ENCODE assay signal across 1 cellular context in genomic region chr11:67438121-67438902, GRCh38.
TF ChIP-seq lines count a peak whose summit lies in the region.

No MANE protein-coding gene starts in this region.

TF ChIP-seq in GM12878, 131 proteins besides CTCF, POLR2A, EP300 and RAD21 (continued from another document):
- TF ChIP-seq, protein P1, sequence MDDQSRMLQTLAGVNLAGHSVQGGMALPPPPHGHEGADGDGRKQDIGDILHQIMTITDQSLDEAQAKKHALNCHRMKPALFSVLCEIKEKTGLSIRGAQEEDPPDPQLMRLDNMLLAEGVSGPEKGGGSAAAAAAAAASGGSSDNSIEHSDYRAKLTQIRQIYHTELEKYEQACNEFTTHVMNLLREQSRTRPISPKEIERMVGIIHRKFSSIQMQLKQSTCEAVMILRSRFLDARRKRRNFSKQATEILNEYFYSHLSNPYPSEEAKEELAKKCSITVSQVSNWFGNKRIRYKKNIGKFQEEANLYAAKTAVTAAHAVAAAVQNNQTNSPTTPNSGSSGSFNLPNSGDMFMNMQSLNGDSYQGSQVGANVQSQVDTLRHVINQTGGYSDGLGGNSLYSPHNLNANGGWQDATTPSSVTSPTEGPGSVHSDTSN (IDR thresholded peaks at IDR 0.05; ENCODE audit: insufficient replicate concordance, low read depth, low read length): no peak
- peak; percentile 7; the same call in 1 of the 2 replicates for TF ChIP-seq BACH1 (IDR thresholded peaks at IDR 0.05; ENCODE audit: borderline replicate concordance)
